16 cellular contexts compared by ENCODE assay signal in genomic region chr11:125953401-125953935, GRCh38. TPM values are rescaled to one million over a fixed set of nuclear protein-coding genes. Genes with fewer than 3 reads are reported as not detected.
DNase-seq lines count a peak whose midpoint lies in the region; ATAC-seq and TF ChIP-seq lines count a peak whose summit lies in the region.
"Had no signal": no experiment of that assay in that cellular context is flagged by ENCODE, and none has a peak within 500 bp of the region (broad histone marks: within the 10 kb centered on the region; RNA-seq: fewer than 3 reads in every experiment).

No MANE protein-coding gene starts in this region.

- H3K4me1 Mint-ChIP-seq in neural progenitor cell = peaks cover 24% of the 10 kb centered on the region
- H3K4me1 Mint-ChIP-seq in activated naive CD8-positive, alpha-beta T cell treated with anti-CD3 and anti-CD28 coated beads for 36 hours = no peaks in the 10 kb centered on the region

- no peak overlapping the region for H3K4me3 Mint-ChIP-seq in neural progenitor cell
- H3K4me3 Mint-ChIP-seq in activated naive CD8-positive, alpha-beta T cell treated with anti-CD3 and anti-CD28 coated beads for 36 hours = no peak overlapping the region
- H3K4me3 Mint-ChIP-seq: CD4-positive, CD25-positive, alpha-beta regulatory T cell had no signal

- peaks cover 28% of the 10 kb centered on the region for H3K36me3 Mint-ChIP-seq in neural progenitor cell
- H3K36me3 Mint-ChIP-seq in activated naive CD8-positive, alpha-beta T cell treated with anti-CD3 and anti-CD28 coated beads for 36 hours = no peaks in the 10 kb centered on the region
- H3K36me3 Mint-ChIP-seq: CD4-positive, CD25-positive, alpha-beta regulatory T cell had no signal

- CTCF ChIA-PET in HEK293 (lab: Yijun Ruan, JAX) = interaction anchor here (1.1 kb wide), 1 partner anchor 11 kb away, joined by 8 read pairs; no protein-coding TSS in a partner anchor

- no peaks in the 10 kb centered on the region for H3F3A ChIP-seq in neural progenitor cell (ENCODE audit: low read depth)

- H3K27ac ChIP-seq in HEK293 (ENCODE audit: extremely low read depth, low read depth, low read length) = no peak overlapping the region
- H3K27ac ChIP-seq in body of pancreas = peak overlapping the region in 3 of 4 donors; percentile 46 to 78 (median 58)
- H3K27ac ChIP-seq in neural progenitor cell = no peak overlapping the region
- peak overlapping the region; percentile 63 for H3K27ac ChIP-seq in suprapubic skin
- no peak overlapping the region for H3K27ac ChIP-seq in SJCRH30

- peaks cover 16% of the 10 kb centered on the region for H3K27me3 Mint-ChIP-seq in neural progenitor cell (ENCODE audit: insufficient read depth, low read depth)
- H3K27me3 Mint-ChIP-seq in activated naive CD8-positive, alpha-beta T cell treated with anti-CD3 and anti-CD28 coated beads for 36 hours = no peaks in the 10 kb centered on the region
- H3K27me3 Mint-ChIP-seq: CD4-positive, CD25-positive, alpha-beta regulatory T cell had no signal

- TF ChIP-seq CTCF in HEK293 (tag by site-specific recombination; IDR thresholded peaks at IDR 0.05) = no peak
- TF ChIP-seq CTCF in body of pancreas (IDR thresholded peaks at IDR 0.05) = no peak
- no peak for TF ChIP-seq CTCF in neural progenitor cell (IDR thresholded peaks at IDR 0.05)
- TF ChIP-seq CTCF in suprapubic skin (IDR thresholded peaks at IDR 0.05) = no peak

- TF ChIP-seq POLR2A in body of pancreas (IDR thresholded peaks at IDR 0.05) = no peak
- TF ChIP-seq POLR2A in suprapubic skin (IDR thresholded peaks at IDR 0.05) = no peak

- no peak for ATAC-seq in body of pancreas

- H3K9ac ChIP-seq in neural progenitor cell = no peak overlapping the region

- POLR2A ChIA-PET in HEK293 (lab: Yijun Ruan, JAX) = no interaction called here

- intact Hi-C loops in body of pancreas (cut with DNase I) = no loop called here

- H3K9me3 Mint-ChIP-seq in neural progenitor cell = no peaks in the 10 kb centered on the region
- H3K9me3 Mint-ChIP-seq in activated naive CD8-positive, alpha-beta T cell treated with anti-CD3 and anti-CD28 coated beads for 36 hours = no peaks in the 10 kb centered on the region
- H3K9me3 Mint-ChIP-seq: CD4-positive, CD25-positive, alpha-beta regulatory T cell had no signal

- peak overlapping the region; percentile 23 for H3K27ac Mint-ChIP-seq in neural progenitor cell
- H3K27ac Mint-ChIP-seq in activated naive CD8-positive, alpha-beta T cell treated with anti-CD3 and anti-CD28 coated beads for 36 hours = no peak overlapping the region
- H3K27ac Mint-ChIP-seq: CD4-positive, CD25-positive, alpha-beta regulatory T cell had no signal

- H3K4me1 ChIP-seq in HEK293 (ENCODE audit: control insufficient read depth, insufficient read depth, low read length) (no peaks in the 10 kb centered on the region), body of pancreas (peaks cover 26% of the 10 kb centered on the region), neural progenitor cell (peaks cover 5% of the 10 kb centered on the region), suprapubic skin (peaks cover 53% of the 10 kb centered on the region), SJCRH30 (no peaks in the 10 kb centered on the region)
- H3K4me1 ChIP-seq: Caco-2 had no signal

- H3K9me3 ChIP-seq in HEK293 (ENCODE audit: control insufficient read depth, insufficient read depth, low read depth, low read length) = no peaks in the 10 kb centered on the region
- no peaks in the 10 kb centered on the region for H3K9me3 ChIP-seq in body of pancreas
- no peaks in the 10 kb centered on the region for H3K9me3 ChIP-seq in neural progenitor cell (ENCODE audit: low read depth)
- H3K9me3 ChIP-seq in suprapubic skin = no peaks in the 10 kb centered on the region
- H3K9me3 ChIP-seq in SJCRH30 (replicated peaks) = no peaks in the 10 kb centered on the region
- H3K9me3 ChIP-seq: Caco-2 had no signal

- no peaks in the 10 kb centered on the region for H3K79me2 ChIP-seq in neural progenitor cell (ENCODE audit: low read depth)

- no peak overlapping the region for H3K4me2 ChIP-seq in neural progenitor cell

- H3K4me3 ChIP-seq in HEK293 (ENCODE audit: low read depth, low read length) (no peak overlapping the region), body of pancreas (no peak overlapping the region), neural progenitor cell (no peak overlapping the region), suprapubic skin (peak overlapping the region; percentile 36), SJCRH30 (no peak overlapping the region)

- TF ChIP-seq EP300 in suprapubic skin (IDR thresholded peaks at IDR 0.05) = no peak

- DNase-seq in body of pancreas (no peak), neural progenitor cell (ENCODE audit: low spot score) (no peak), suprapubic skin (ENCODE audit: low spot score in 2 of 2) (no peak), HK-2 (ENCODE audit: unreplicated experiment) (no peak), SJCRH30 (no peak)
- DNase-seq in activated naive CD8-positive, alpha-beta T cell treated with anti-CD3 and anti-CD28 coated beads for 36 hours = no peak
- DNase-seq: ACHN; Caco-2; CD4-positive, CD25-positive, alpha-beta regulatory T cell; EL; MM.1S; RPMI8226 had no signal

- H3K36me3 ChIP-seq in HEK293 (ENCODE audit: control insufficient read depth in 2 of 2, insufficient read depth in 1 of 2, low read length in 2 of 2) (peaks cover 0 to 15% of the 10 kb centered on the region in 2 experiments; a peak in 1 of 3 replicates), body of pancreas (replicated peaks in 1 of 2; ENCODE audit: insufficient read depth in 1 of 2, low read depth in 2 of 2) (no peaks in the 10 kb centered on the region), neural progenitor cell (no peaks in the 10 kb centered on the region), suprapubic skin (no peaks in the 10 kb centered on the region), SJCRH30 (peaks cover 13% of the 10 kb centered on the region)

- no peak overlapping the region for H2AFZ ChIP-seq in neural progenitor cell (replicated peaks)

- H4K20me1 ChIP-seq in neural progenitor cell (ENCODE audit: low read depth) = no peaks in the 10 kb centered on the region

- WGBS in body of pancreas, 2 donors = 70 to 90% methylated on average over 15 to 19 of the region's 20 CpGs
- WGBS in suprapubic skin = 58% methylated on average over 13 of the region's 20 CpGs

- H3K27me3 ChIP-seq in body of pancreas (no peaks in the 10 kb centered on the region), neural progenitor cell (no peaks in the 10 kb centered on the region), suprapubic skin (no peaks in the 10 kb centered on the region), SJCRH30 (no peaks in the 10 kb centered on the region)

TF ChIP-seq in HEK293, 187 proteins besides CTCF, POLR2A, EP300 and RAD21:
- TF ChIP-seq ZNF341 (tag by site-specific recombination; IDR thresholded peaks at IDR 0.05; ENCODE audit: low read depth) (no peak), ZIC2 (tag by site-specific recombination; IDR thresholded peaks at IDR 0.05) (peak; percentile 41; the same call in 1 of the 2 replicates)

RNA-seq across cellular contexts. Expression of gene VSIG10L2, which starts 7.6 kb away (rescaled TPM):
- not detected for total RNA-seq in body of pancreas
- total RNA-seq in neural progenitor cell (ENCODE audit: low replicate concordance) = not detected in 2 replicates
- total RNA-seq in suprapubic skin = 10 to 100 TPM in 1 of 4 donors, 1 to 10 TPM in 3; 2.0 to 17.2 (median 6.7) TPM
- not detected for total RNA-seq in activated naive CD8-positive, alpha-beta T cell treated with anti-CD3 and anti-CD28 coated beads for 36 hours
- total RNA-seq in SJCRH30 (2014; rRNA removed; shearing (Covaris generic)) = 0.02 TPM in 1 of 2 replicates, not detected in the other
- total RNA-seq: Caco-2; CD4-positive, CD25-positive, alpha-beta regulatory T cell; H4; OCI-LY7; SK-MEL-5 had no signal

RNA-seq across cellular contexts. Expression of gene DDX25, which starts 49.2 kb away (rescaled TPM):
- total RNA-seq in body of pancreas (under 1 TPM in 1 of 2 donors, not detected in 1; 0.26 TPM), neural progenitor cell (ENCODE audit: low replicate concordance) (8.9 and 12.4 TPM in 2 replicates), suprapubic skin (1 to 10 TPM in 1 of 4 donors, under 1 TPM in 2, not detected in 1; 0.15 to 1.2 (median 0.32) TPM)
- total RNA-seq in activated naive CD8-positive, alpha-beta T cell treated with anti-CD3 and anti-CD28 coated beads for 36 hours = under 1 TPM; 0.14 to 0.26 TPM
- total RNA-seq in SJCRH30 (2014; rRNA removed; shearing (Covaris generic)) = 0.18 TPM in 1 of 2 replicates, not detected in the other
- total RNA-seq: Caco-2; CD4-positive, CD25-positive, alpha-beta regulatory T cell; H4 had no signal

RNA-seq across cellular contexts. Expression of gene PUS3, which starts 50.5 kb away (rescaled TPM):
- total RNA-seq in body of pancreas = 1 to 10 TPM; 1.6 to 9.6 TPM
- total RNA-seq in neural progenitor cell (ENCODE audit: low replicate concordance) = 13.3 and 22.1 TPM in 2 replicates
- total RNA-seq in suprapubic skin = 10 to 100 TPM in 2 of 4 donors, 1 to 10 TPM in 2; 6.0 to 14.9 (median 10.6) TPM
- total RNA-seq in activated naive CD8-positive, alpha-beta T cell treated with anti-CD3 and anti-CD28 coated beads for 36 hours = 10 to 100 TPM; 16.1 to 23.3 TPM
- total RNA-seq in SJCRH30 (2014; rRNA removed; shearing (Covaris generic)) = 10.1 and 10.3 TPM in 2 replicates

Comparison
In these comparisons a context has a peak if more than half of its experiments do, and no peak if none do; other contexts are left out.
1. H3K27ac ChIP-seq: peak in body of pancreas (3 of 4) and suprapubic skin (single experiment); none in HEK293 (single experiment), neural progenitor cell (single experiment) and SJCRH30 (single experiment).